ENCODE assay signal across 8 cellular contexts in the genomic region with DNA sequence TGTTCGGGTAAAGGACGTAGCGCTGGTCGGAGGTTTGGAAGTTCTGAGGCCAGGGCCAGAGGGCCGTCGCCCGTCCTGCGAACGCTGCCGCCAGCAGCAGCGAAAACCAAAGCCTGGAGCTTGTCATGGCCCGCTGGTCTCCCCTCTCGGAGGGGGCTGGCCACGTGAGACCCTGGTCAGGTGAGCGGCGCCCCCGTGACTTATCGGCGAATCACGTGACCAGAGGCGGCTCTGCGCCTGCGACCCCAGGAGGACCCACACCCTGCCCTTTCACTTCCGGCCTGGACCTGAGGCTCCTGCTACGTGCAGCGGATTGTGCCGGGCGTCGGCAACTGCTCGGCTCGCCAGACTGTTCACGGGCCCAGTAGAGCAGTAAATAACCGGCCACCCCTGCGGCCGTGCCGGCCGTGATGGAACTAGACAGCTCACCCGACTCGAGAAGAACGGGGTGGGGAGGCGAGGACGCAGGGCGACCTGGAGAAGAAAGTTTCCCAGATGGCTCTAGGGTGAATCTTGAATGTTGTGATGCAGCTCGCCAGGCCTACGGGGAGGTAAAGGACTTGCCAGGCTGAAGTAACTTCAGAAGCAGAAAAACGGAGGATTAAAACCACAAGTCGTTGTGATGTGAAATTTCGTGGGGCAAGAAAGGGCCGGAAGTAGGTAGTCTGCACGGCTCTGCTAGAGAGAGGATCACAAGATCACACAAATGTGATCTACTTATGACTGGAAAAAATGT. TPM values are rescaled to one million over a fixed set of nuclear protein-coding genes. Genes with fewer than 3 reads are reported as not detected.
A peak's percentile ranks its signal among the peaks of the same experiment; 100 is the strongest.
DNase-seq lines count a peak whose midpoint lies in the region; ATAC-seq and TF ChIP-seq lines count a peak whose summit lies in the region.

A gene (minus strand): TSS at position 169 of the 736 bp plus-strand sequence. CDS start 42 bp downstream, at position 127.

- H3K4ac ChIP-seq in trophoblast cell (ENCODE audit: low read depth, low read length), result peak within 1 kb of the TSS; percentile 64

- peak; percentile 95 for ATAC-seq in HG02798 (IDR thresholded peaks at IDR 0.05; ENCODE audit: poor library complexity, unreplicated experiment)

- peaks cover 13% of the 10 kb centered on the region for H3K79me2 ChIP-seq in trophoblast cell (ENCODE audit: control insufficient read depth, insufficient read depth, low read length, poor library complexity)

- peak within 1 kb of the TSS; percentile 93 for H4K91ac ChIP-seq in trophoblast cell (ENCODE audit: low read depth, low read length)

- peak within 1 kb of the TSS; percentile 91 for H4K8ac ChIP-seq in trophoblast cell (ENCODE audit: low read depth, low read length)

- no peak within 1 kb of the TSS for H2BK12ac ChIP-seq in trophoblast cell (ENCODE audit: low read length)

- peak within 1 kb of the TSS; percentile 35 for H2BK5ac ChIP-seq in trophoblast cell (ENCODE audit: low read depth, low read length, poor library complexity)

- H2BK120ac ChIP-seq in trophoblast cell (ENCODE audit: insufficient read depth, low read length, poor library complexity), result peak within 1 kb of the TSS; percentile 19

- H3K9ac ChIP-seq in adipocyte (ENCODE audit: low read length), result peak within 1 kb of the TSS; percentile 96
- peak within 1 kb of the TSS; percentile 87 for H3K9ac ChIP-seq in trophoblast cell (ENCODE audit: low read length)

- TF ChIP-seq EP300 in tibial nerve (IDR thresholded peaks at IDR 0.05), result peak; percentile 74 to 99

- intact Hi-C loops in cardiac septum (cut with DNase I), result loop anchor here (5.0 kb wide), 1 partner anchor 96 kb away; a partner anchor contains a TSS

- H2AFZ ChIP-seq in trophoblast cell (ENCODE audit: insufficient read depth, low read length, poor library complexity), result peak within 1 kb of the TSS; percentile 98

- H4K12ac ChIP-seq in trophoblast cell (ENCODE audit: low read depth, low read length), result peak within 1 kb of the TSS; percentile 86

- no peak within 1 kb of the TSS for H3K23ac ChIP-seq in trophoblast cell (ENCODE audit: low read length)

- DNase-seq in NCI-H1436 (lab: John Stamatoyannopoulos, UW) (peak; percentile 93), T follicular helper cell (ENCODE audit: low read depth) (peak; percentile 97), adipocyte (ENCODE audit: low read depth) (peak; percentile 95), cardiac septum (ENCODE audit: low spot score) (peak; percentile 96), trophoblast cell (peak; percentile 89 to 90), tibial nerve (ENCODE audit: low spot score in 2 of 2) (peak; percentile 98 to 99)

- H3K36me3 ChIP-seq in adipocyte (ENCODE audit: control insufficient read depth, insufficient read depth, low read length, severe bottlenecking), result no peaks in the 10 kb centered on the region
- peaks cover 0 to under 1% of the 10 kb centered on the region in 2 experiments for H3K36me3 ChIP-seq in trophoblast cell (ENCODE audit: control insufficient read depth in 1 of 2, insufficient read depth in 2 of 2, low read length in 2 of 2)
- peaks cover 0 to 2% (median 0%) of the 10 kb centered on the region in 3 donors for H3K36me3 ChIP-seq in tibial nerve

- H3K4me1 ChIP-seq in adipocyte (ENCODE audit: control insufficient read depth, insufficient read depth, low read length) (peaks cover 18% of the 10 kb centered on the region), trophoblast cell (ENCODE audit: control insufficient read depth in 1 of 2, insufficient read depth in 2 of 2, low read length in 2 of 2) (peaks cover 2 to 11% of the 10 kb centered on the region in 2 experiments), tibial nerve (peaks cover 0 to 44% (median 13%) of the 10 kb centered on the region in 4 donors)

- H2AK5ac ChIP-seq in trophoblast cell (ENCODE audit: low read length), result peak within 1 kb of the TSS; percentile 83

- peak within 1 kb of the TSS; percentile 96 for H3K14ac ChIP-seq in trophoblast cell (ENCODE audit: low read length)

- no peak for TF ChIP-seq CTCF in GM12875 (IDR thresholded peaks at IDR 0.05; ENCODE audit: borderline replicate concordance, insufficient read depth, low read depth, low read length)
- TF ChIP-seq CTCF in tibial nerve (IDR thresholded peaks at IDR 0.05), result peak in 1 of 5 experiments; percentile 43

- TF ChIP-seq POLR2A in tibial nerve (IDR thresholded peaks at IDR 0.05), result peak; percentile 64 to 71

- peak within 1 kb of the TSS; percentile 89 for H3K18ac ChIP-seq in trophoblast cell (ENCODE audit: low read length)

- H3K79me1 ChIP-seq in trophoblast cell (ENCODE audit: low read length), result peaks cover 9% of the 10 kb centered on the region

- no CpG with 5 or more reads among the region's 50 CpGs for WGBS in trophoblast cell (ENCODE audit: extremely low coverage, insufficient coverage, insufficient read length)
- 0 to 1% methylated on average over 26 to 34 of the region's 50 CpGs for WGBS in tibial nerve, 2 donors

- peak within 1 kb of the TSS; percentile 91 for H3K4me3 ChIP-seq in GM12875 (ENCODE audit: low read depth, low read length)
- peak within 1 kb of the TSS; percentile 95 for H3K4me3 ChIP-seq in adipocyte (ENCODE audit: low read length)
- H3K4me3 ChIP-seq in trophoblast cell (ENCODE audit: low read depth, low read length), result peak within 1 kb of the TSS; percentile 85
- H3K4me3 ChIP-seq in tibial nerve, result peak within 1 kb of the TSS; percentile 65 to 95 (median 74)

- H3K27ac ChIP-seq in trophoblast cell (ENCODE audit: low read depth, low read length), result peak within 1 kb of the TSS; percentile 81
- H3K27ac ChIP-seq in tibial nerve, result peak within 1 kb of the TSS; percentile 68 to 94 (median 86)

- H3K9me3 ChIP-seq in adipocyte (ENCODE audit: control insufficient read depth, low read length) (no peaks in the 10 kb centered on the region), trophoblast cell (ENCODE audit: insufficient read depth, low read depth, low read length) (no peaks in the 10 kb centered on the region), tibial nerve (no peaks in the 10 kb centered on the region)

- H3K4me2 ChIP-seq in trophoblast cell (ENCODE audit: low read length), result peak within 1 kb of the TSS; percentile 99

- H3K27me3 ChIP-seq in adipocyte (replicated peaks; ENCODE audit: control insufficient read depth, insufficient read depth, low read length) (peaks cover 8% of the 10 kb centered on the region), trophoblast cell (ENCODE audit: insufficient read depth, low read length) (no peaks in the 10 kb centered on the region), tibial nerve (no peaks in the 10 kb centered on the region)

RNA-seq across cellular contexts. Expression of the gene that starts here (rescaled TPM):
- total RNA-seq in cardiac septum (77.9 TPM), tibial nerve (100 to 1,000 TPM in 2 of 4 donors, 10 to 100 TPM in 2; 64.5 to 112 (median 84.9) TPM)
- polyA plus RNA-seq in trophoblast cell (2013), result 84.4 and 86.9 TPM in 2 replicates

Comparison
In these comparisons a context has a peak if more than half of its experiments do, and no peak if none do; other contexts are left out.
1. Peak in every context shown above with its lines: DNase-seq, ATAC-seq, H3K4me3 ChIP-seq and H3K27ac ChIP-seq.